ENCODE assay signal across 1 cellular context in genomic region chr19:8252922-8253589, GRCh38.
TF ChIP-seq lines count a peak whose summit lies in the region.

No MANE protein-coding gene starts in this region.

TF ChIP-seq in HepG2, 621 proteins besides CTCF, POLR2A, EP300 and RAD21 (continued from another document and continues in another):
- TF ChIP-seq ZXDC (CRISPR knock-in tag; IDR thresholded peaks at IDR 0.05) (no peak), POLR2AphosphoS2 (IDR thresholded peaks at IDR 0.05; ENCODE audit: low read depth, low read length) (no peak), HBP1 (CRISPR knock-in tag; IDR thresholded peaks at IDR 0.05; ENCODE audit: low read depth) (no peak), CHD4 (IDR thresholded peaks at IDR 0.05; ENCODE audit: borderline replicate concordance, low read length) (no peak), KLF16 (CRISPR knock-in tag; IDR thresholded peaks at IDR 0.05) (peak in 1 of 2 experiments; percentile 49; a peak in 1 of 4 replicates), ZNF101 (CRISPR knock-in tag; IDR thresholded peaks at IDR 0.05; ENCODE audit: borderline replicate concordance, low read depth) (no peak), FOXO4 (CRISPR knock-in tag; conservative IDR thresholded peaks at IDR 0.05) (no peak), ZNF501 (CRISPR knock-in tag; IDR thresholded peaks at IDR 0.05) (no peak), MBD4 (IDR thresholded peaks at IDR 0.05; ENCODE audit: borderline replicate concordance, low read length) (no peak), HMG20A (CRISPR knock-in tag; IDR thresholded peaks at IDR 0.05; ENCODE audit: borderline replicate concordance) (no peak), ZSCAN31 (CRISPR knock-in tag; IDR thresholded peaks at IDR 0.05; ENCODE audit: low read depth) (no peak; the same call in 1 of the 2 replicates), CC2D1A (CRISPR knock-in tag; IDR thresholded peaks at IDR 0.05) (no peak), ZBTB44 (CRISPR knock-in tag; IDR thresholded peaks at IDR 0.05) (no peak), TBX2 (CRISPR knock-in tag; IDR thresholded peaks at IDR 0.05; ENCODE audit: borderline replicate concordance) (no peak), TBP (CRISPR knock-in tag; IDR thresholded peaks at IDR 0.05) (no peak), ZNF674 (CRISPR knock-in tag; IDR thresholded peaks at IDR 0.05; ENCODE audit: low read depth) (no peak), JUND (CRISPR knock-in tag; IDR thresholded peaks at IDR 0.05) (no peak), REPIN1 (CRISPR knock-in tag; IDR thresholded peaks at IDR 0.05; ENCODE audit: borderline replicate concordance, low read depth) (0 out of 2 replicates have a peak, but pooled peaks have one; percentile 27), SSRP1 (CRISPR knock-in tag; IDR thresholded peaks at IDR 0.05) (0 out of 2 replicates have a peak, but pooled peaks have one; percentile 42), CENPBD1 (CRISPR knock-in tag; IDR thresholded peaks at IDR 0.05; ENCODE audit: borderline replicate concordance, low read depth) (no peak), GPN1 (CRISPR knock-in tag; IDR thresholded peaks at IDR 0.05; ENCODE audit: borderline replicate concordance) (no peak), SRF (IDR thresholded peaks at IDR 0.05; ENCODE audit: low read depth, low read length) (no peak), SMC3 (IDR thresholded peaks at IDR 0.05; ENCODE audit: low read length) (peak; percentile 96), ATF7 (IDR thresholded peaks at IDR 0.05) (no peak), ATF7 (CRISPR knock-in tag; IDR thresholded peaks at IDR 0.05) (no peak), PHF5A (CRISPR knock-in tag; IDR thresholded peaks at IDR 0.05; ENCODE audit: low read depth, unreplicated experiment) (no peak), ZNF503 (CRISPR knock-in tag; IDR thresholded peaks at IDR 0.05) (no peak), ZNF547 (CRISPR knock-in tag; IDR thresholded peaks at IDR 0.05) (no peak), TERF1 (CRISPR knock-in tag; IDR thresholded peaks at IDR 0.05) (no peak), ZNF557 (CRISPR knock-in tag; IDR thresholded peaks at IDR 0.05) (no peak), ADNP (CRISPR knock-in tag; IDR thresholded peaks at IDR 0.05) (no peak), HIVEP1 (CRISPR knock-in tag; IDR thresholded peaks at IDR 0.05) (no peak), ASH2L (IDR thresholded peaks at IDR 0.05; ENCODE audit: insufficient read length, low read depth, low read length) (no peak), ZNF33B (CRISPR knock-in tag; IDR thresholded peaks at IDR 0.05) (no peak), ZUFSP (CRISPR knock-in tag; IDR thresholded peaks at IDR 0.05; ENCODE audit: borderline replicate concordance) (no peak)
- TF ChIP-seq, protein P1, sequence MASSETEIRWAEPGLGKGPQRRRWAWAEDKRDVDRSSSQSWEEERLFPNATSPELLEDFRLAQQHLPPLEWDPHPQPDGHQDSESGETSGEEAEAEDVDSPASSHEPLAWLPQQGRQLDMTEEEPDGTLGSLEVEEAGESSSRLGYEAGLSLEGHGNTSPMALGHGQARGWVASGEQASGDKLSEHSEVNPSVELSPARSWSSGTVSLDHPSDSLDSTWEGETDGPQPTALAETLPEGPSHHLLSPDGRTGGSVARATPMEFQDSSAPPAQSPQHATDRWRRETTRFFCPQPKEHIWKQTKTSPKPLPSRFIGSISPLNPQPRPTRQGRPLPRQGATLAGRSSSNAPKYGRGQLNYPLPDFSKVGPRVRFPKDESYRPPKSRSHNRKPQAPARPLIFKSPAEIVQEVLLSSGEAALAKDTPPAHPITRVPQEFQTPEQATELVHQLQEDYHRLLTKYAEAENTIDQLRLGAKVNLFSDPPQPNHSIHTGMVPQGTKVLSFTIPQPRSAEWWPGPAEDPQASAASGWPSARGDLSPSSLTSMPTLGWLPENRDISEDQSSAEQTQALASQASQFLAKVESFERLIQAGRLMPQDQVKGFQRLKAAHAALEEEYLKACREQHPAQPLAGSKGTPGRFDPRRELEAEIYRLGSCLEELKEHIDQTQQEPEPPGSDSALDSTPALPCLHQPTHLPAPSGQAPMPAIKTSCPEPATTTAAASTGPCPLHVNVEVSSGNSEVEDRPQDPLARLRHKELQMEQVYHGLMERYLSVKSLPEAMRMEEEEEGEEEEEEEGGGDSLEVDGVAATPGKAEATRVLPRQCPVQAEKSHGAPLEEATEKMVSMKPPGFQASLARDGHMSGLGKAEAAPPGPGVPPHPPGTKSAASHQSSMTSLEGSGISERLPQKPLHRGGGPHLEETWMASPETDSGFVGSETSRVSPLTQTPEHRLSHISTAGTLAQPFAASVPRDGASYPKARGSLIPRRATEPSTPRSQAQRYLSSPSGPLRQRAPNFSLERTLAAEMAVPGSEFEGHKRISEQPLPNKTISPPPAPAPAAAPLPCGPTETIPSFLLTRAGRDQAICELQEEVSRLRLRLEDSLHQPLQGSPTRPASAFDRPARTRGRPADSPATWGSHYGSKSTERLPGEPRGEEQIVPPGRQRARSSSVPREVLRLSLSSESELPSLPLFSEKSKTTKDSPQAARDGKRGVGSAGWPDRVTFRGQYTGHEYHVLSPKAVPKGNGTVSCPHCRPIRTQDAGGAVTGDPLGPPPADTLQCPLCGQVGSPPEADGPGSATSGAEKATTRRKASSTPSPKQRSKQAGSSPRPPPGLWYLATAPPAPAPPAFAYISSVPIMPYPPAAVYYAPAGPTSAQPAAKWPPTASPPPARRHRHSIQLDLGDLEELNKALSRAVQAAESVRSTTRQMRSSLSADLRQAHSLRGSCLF (CRISPR knock-in tag; IDR thresholded peaks at IDR 0.05; ENCODE audit: borderline replicate concordance): no peak
- TF ChIP-seq, protein P2, sequence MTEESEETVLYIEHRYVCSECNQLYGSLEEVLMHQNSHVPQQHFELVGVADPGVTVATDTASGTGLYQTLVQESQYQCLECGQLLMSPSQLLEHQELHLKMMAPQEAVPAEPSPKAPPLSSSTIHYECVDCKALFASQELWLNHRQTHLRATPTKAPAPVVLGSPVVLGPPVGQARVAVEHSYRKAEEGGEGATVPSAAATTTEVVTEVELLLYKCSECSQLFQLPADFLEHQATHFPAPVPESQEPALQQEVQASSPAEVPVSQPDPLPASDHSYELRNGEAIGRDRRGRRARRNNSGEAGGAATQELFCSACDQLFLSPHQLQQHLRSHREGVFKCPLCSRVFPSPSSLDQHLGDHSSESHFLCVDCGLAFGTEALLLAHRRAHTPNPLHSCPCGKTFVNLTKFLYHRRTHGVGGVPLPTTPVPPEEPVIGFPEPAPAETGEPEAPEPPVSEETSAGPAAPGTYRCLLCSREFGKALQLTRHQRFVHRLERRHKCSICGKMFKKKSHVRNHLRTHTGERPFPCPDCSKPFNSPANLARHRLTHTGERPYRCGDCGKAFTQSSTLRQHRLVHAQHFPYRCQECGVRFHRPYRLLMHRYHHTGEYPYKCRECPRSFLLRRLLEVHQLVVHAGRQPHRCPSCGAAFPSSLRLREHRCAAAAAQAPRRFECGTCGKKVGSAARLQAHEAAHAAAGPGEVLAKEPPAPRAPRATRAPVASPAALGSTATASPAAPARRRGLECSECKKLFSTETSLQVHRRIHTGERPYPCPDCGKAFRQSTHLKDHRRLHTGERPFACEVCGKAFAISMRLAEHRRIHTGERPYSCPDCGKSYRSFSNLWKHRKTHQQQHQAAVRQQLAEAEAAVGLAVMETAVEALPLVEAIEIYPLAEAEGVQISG (CRISPR knock-in tag; IDR thresholded peaks at IDR 0.05): peak; percentile 43; the same call in 1 of the 2 replicates
